In the genomic region with DNA sequence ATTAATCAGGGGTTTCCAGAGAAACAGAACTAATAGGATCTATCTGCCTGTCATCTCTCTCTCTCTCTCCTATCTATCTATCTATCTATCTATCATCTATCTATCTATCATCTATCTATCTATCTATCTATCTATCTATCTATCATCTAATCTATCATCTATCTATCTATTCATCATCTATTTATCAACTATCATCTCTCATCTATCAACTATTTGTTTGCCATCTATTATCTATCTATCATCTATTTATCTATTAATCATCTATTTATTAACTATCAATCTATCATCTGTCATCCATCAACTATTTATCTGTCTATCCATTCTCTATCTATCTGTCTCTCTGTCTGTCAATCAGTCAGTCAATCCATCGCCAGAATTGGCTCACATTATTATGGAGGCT, we compare ENCODE assay signal across 35 cellular contexts.
"Had no signal": no experiment of that assay in that cellular context is flagged by ENCODE, and none has a peak within 500 bp of the region (broad histone marks: within the 10 kb centered on the region; RNA-seq: fewer than 3 reads in every experiment).

No MANE protein-coding gene starts in this region.

- H3K27me3 ChIP-seq: MG63 had no signal

- DNase-seq: Karpas-422, Kasumi-1, MG63, MM.1S, MV-4-11, NCI-H1048, NCI-H1092, NCI-H1092 treated with DMSO at 0.1 percent for 48 hours, NCI-H1105, NCI-H1105 treated with DMSO at 0.1 percent for 48 hours, NCI-H1417, NCI-H1417 treated with DMSO at 0.1 percent for 48 hours, NCI-H1436, NCI-H1436 treated with DMSO at 0.1 percent for 48 hours, NCI-H146, NCI-H1694, NCI-H187, NCI-H187 treated with DMSO at 0.1 percent for 48 hours, NCI-H1930, NCI-H2029, NCI-H2029 treated with DMSO at 0.1 percent for 48 hours, NCI-H2081, NCI-H2081 treated with DMSO at 0.1 percent for 48 hours, NCI-H2107, NCI-H2171, NCI-H2171 treated with DMSO at 0.1 percent for 48 hours, NCI-H2227 treated with DMSO at 0.1 percent for 48 hours, NCI-H226, NCI-H345, NCI-H446 treated with DMSO at 0.1 percent for 48 hours, NCI-H510A, NCI-H510A treated with DMSO at 0.1 percent for 48 hours, NCI-H524, NCI-H524 treated with DMSO at 0.1 percent for 48 hours had no signal

- H3K4me3 ChIP-seq: MG63 had no signal

- H3K4me2 ChIP-seq: KMS-11 had no signal

- H3K36me3 ChIP-seq: MG63 had no signal

- H3K9ac ChIP-seq: KMS-11 had no signal

- H3K27ac ChIP-seq: KMS-11 had no signal
